In the genomic region with DNA sequence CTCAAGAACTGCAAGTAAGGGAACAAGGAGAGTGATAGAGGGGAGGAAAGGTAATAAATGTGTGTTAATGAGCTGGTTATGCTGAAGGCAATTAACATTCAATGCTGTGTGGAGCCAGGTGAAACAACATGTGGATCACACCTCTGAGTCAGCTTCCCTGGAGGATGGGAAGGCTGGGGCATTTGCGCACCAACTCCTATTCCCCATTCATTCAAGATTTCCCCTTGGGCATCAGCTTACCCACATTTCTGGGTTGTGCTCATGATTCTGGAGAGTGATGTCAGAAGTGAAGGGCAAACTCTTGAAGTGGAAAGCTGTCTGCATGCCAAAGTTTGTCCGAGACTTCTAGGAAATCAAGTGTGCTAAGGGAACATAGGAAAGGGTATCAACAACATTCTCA, we compare ENCODE assay signal across 21 cellular contexts.
A peak's percentile ranks its signal among the peaks of the same experiment; 100 is the strongest.
DNase-seq lines count a peak whose midpoint lies in the region; ATAC-seq, FAIRE-seq and TF ChIP-seq lines count a peak whose summit lies in the region.
"Had no signal": no experiment of that assay in that cellular context is flagged by ENCODE, and none has a peak within 500 bp of the region (broad histone marks: within the 10 kb centered on the region; RNA-seq: fewer than 3 reads in every experiment).

No MANE protein-coding gene starts in this region.

- H3K36me3 Mint-ChIP-seq in MCF 10A (ENCODE audit: insufficient read depth, unreplicated experiment) (no peaks in the 10 kb centered on the region), T-helper 17 cell (ENCODE audit: low read depth) (no peaks in the 10 kb centered on the region)
- H3K36me3 Mint-ChIP-seq in stimulated activated naive CD8-positive, alpha-beta T cell treated with anti-CD3 and anti-CD28 coated beads, Interleukin-15, Interleukin-2, amounts not matched to agents 100 ng/mL and 50 ng/mL, for 24 hours (ENCODE audit: low read depth) = peaks cover 21% of the 10 kb centered on the region
- H3K36me3 Mint-ChIP-seq: natural killer cell treated with Interleukin-12 subunit alpha and Interleukin-12 subunit beta and Interleukin-15 and Interleukin-18, amount 100 ng/mL, for 72 hours had no signal

- no TSS peak for BruUV-seq in MCF 10A (replicated peaks; lab: Mats Ljungman, UMichigan)

- H3K4me3 ChIP-seq in breast epithelium = no peak overlapping the region
- no peak overlapping the region for H3K4me3 ChIP-seq in bronchial epithelial cell (ENCODE audit: low read depth, low read length)
- no peak overlapping the region for H3K4me3 ChIP-seq in testis
- H3K4me3 ChIP-seq: dorsolateral prefrontal cortex, GM12878, HAP-1 had no signal

- H3K36me3 ChIP-seq in breast epithelium (no peaks in the 10 kb centered on the region), bronchial epithelial cell (ENCODE audit: control insufficient read depth, insufficient read depth, low read length) (no peaks in the 10 kb centered on the region), testis (ENCODE audit: low read depth, missing control alignments) (no peaks in the 10 kb centered on the region)
- H3K36me3 ChIP-seq: HAP-1 had no signal

- peaks cover 5% of the 10 kb centered on the region for H3K4me1 Mint-ChIP-seq in MCF 10A (ENCODE audit: insufficient read depth, unreplicated experiment)
- no peaks in the 10 kb centered on the region for H3K4me1 Mint-ChIP-seq in T-helper 17 cell
- H3K4me1 Mint-ChIP-seq in stimulated activated naive CD8-positive, alpha-beta T cell treated with anti-CD3 and anti-CD28 coated beads, Interleukin-15, Interleukin-2, amounts not matched to agents 100 ng/mL and 50 ng/mL, for 24 hours (ENCODE audit: low read depth) = peaks cover 62% of the 10 kb centered on the region

- FAIRE-seq in bronchial epithelial cell (lab: Jason Lieb, UNC) = no peak
- FAIRE-seq: D721Med, GM12878 had no signal

- H3K9me3 ChIP-seq in breast epithelium (peaks cover 0 to 15% of the 10 kb centered on the region in 2 donors), T-helper 17 cell (ENCODE audit: control insufficient read depth, low read length, poor library complexity, severe bottlenecking) (peaks cover 3% of the 10 kb centered on the region), testis (no peaks in the 10 kb centered on the region)
- H3K9me3 ChIP-seq: HAP-1 had no signal

- CTCF ChIA-PET in MCF 10A (lab: Yijun Ruan, JAX) = no interaction called here

- peak; percentile 43 for DNase-seq in MCF 10A (ENCODE audit: unreplicated experiment)
- DNase-seq in breast epithelium (ENCODE audit: low spot score in 2 of 2) = no peak
- no peak for DNase-seq in T-helper 17 cell
- DNase-seq in bronchial epithelial cell (ENCODE audit: low read depth) = peak; percentile 79
- DNase-seq in testis = no peak
- DNase-seq in stimulated activated naive CD4-positive, alpha-beta T cell treated with Interleukin-2 at 50 U/mL for 16 hours (lab: John Stamatoyannopoulos, UW) = no peak
- DNase-seq: CD4-positive, alpha-beta T cell; cerebellar nuclear complex; dorsolateral prefrontal cortex; IMR-90; islet precursor cell; NCI-H1048; NCI-H1694; PC-3; SHP77 treated with DMSO at 0.1 percent for 48 hours; substantia nigra had no signal

- no peaks in the 10 kb centered on the region for H3K9me3 Mint-ChIP-seq in MCF 10A (ENCODE audit: unreplicated experiment)
- H3K9me3 Mint-ChIP-seq in stimulated activated naive CD8-positive, alpha-beta T cell treated with anti-CD3 and anti-CD28 coated beads, Interleukin-15, Interleukin-2, amounts not matched to agents 100 ng/mL and 50 ng/mL, for 24 hours = peaks cover under 1% of the 10 kb centered on the region
- H3K9me3 Mint-ChIP-seq: natural killer cell treated with Interleukin-12 subunit alpha and Interleukin-12 subunit beta and Interleukin-15 and Interleukin-18, amount 100 ng/mL, for 72 hours had no signal

- H3K4me3 Mint-ChIP-seq in MCF 10A (ENCODE audit: unreplicated experiment) (no peak overlapping the region), T-helper 17 cell (no peak overlapping the region)
- peak overlapping the region; percentile 37 for H3K4me3 Mint-ChIP-seq in stimulated activated naive CD8-positive, alpha-beta T cell treated with anti-CD3 and anti-CD28 coated beads, Interleukin-15, Interleukin-2, amounts not matched to agents 100 ng/mL and 50 ng/mL, for 24 hours
- H3K4me3 Mint-ChIP-seq: CD4-positive, alpha-beta T cell; natural killer cell treated with Interleukin-12 subunit alpha and Interleukin-12 subunit beta and Interleukin-15 and Interleukin-18, amount 100 ng/mL, for 72 hours had no signal

- H3K4me1 ChIP-seq in breast epithelium (no peaks in the 10 kb centered on the region), testis (no peaks in the 10 kb centered on the region)
- H3K4me1 ChIP-seq: HAP-1 had no signal

- intact Hi-C loops in MCF 10A (cut with micrococcal nuclease) (loop anchor here (5.0 kb wide), 1 partner anchor 1005 kb away; no protein-coding TSS in a partner anchor), breast epithelium (cut with DNase I; ENCODE audit: low total_unique reads) (no loop called here), testis (cut with DNase I; ENCODE audit: low total_unique reads) (no loop called here)

- WGBS in testis, 2 donors = 61 to 86% methylated on average over 2 of the region's 2 CpGs

- TF ChIP-seq POLR2A in breast epithelium (IDR thresholded peaks at IDR 0.05) (no peak), testis (IDR thresholded peaks at IDR 0.05) (no peak)

- TF ChIP-seq CTCF in MCF 10A (IDR thresholded peaks at IDR 0.05; ENCODE audit: unreplicated experiment) (no peak), breast epithelium (IDR thresholded peaks at IDR 0.05) (no peak), bronchial epithelial cell (IDR thresholded peaks at IDR 0.05; ENCODE audit: insufficient read depth, low read length, severe bottlenecking) (no peak), testis (IDR thresholded peaks at IDR 0.05) (no peak)

- H3K27ac Mint-ChIP-seq in MCF 10A (ENCODE audit: low read depth, unreplicated experiment) = no peak overlapping the region
- H3K27ac Mint-ChIP-seq in T-helper 17 cell = peak overlapping the region; percentile 47
- peak overlapping the region; percentile 91 for H3K27ac Mint-ChIP-seq in stimulated activated naive CD8-positive, alpha-beta T cell treated with anti-CD3 and anti-CD28 coated beads, Interleukin-15, Interleukin-2, amounts not matched to agents 100 ng/mL and 50 ng/mL, for 24 hours
- H3K27ac Mint-ChIP-seq: CD4-positive, alpha-beta T cell; natural killer cell treated with Interleukin-12 subunit alpha and Interleukin-12 subunit beta and Interleukin-15 and Interleukin-18, amount 100 ng/mL, for 72 hours had no signal

- H3K27me3 ChIP-seq in breast epithelium (peaks cover 0 to 55% of the 10 kb centered on the region in 2 donors), bronchial epithelial cell (ENCODE audit: control insufficient read depth, insufficient read depth, low read length) (no peaks in the 10 kb centered on the region), testis (no peaks in the 10 kb centered on the region)

- H3K27ac ChIP-seq in breast epithelium = no peak overlapping the region
- no peak overlapping the region for H3K27ac ChIP-seq in testis
- H3K27ac ChIP-seq: dorsolateral prefrontal cortex had no signal

- POLR2A ChIA-PET in MCF 10A (lab: Yijun Ruan, JAX) = no interaction called here

- no peak for ATAC-seq in T-helper 17 cell
- ATAC-seq: GM12878; natural killer cell treated with Interleukin-12 subunit alpha and Interleukin-12 subunit beta and Interleukin-15 and Interleukin-18, amount 100 ng/mL, for 72 hours; PC-3 had no signal

- peaks cover 11% of the 10 kb centered on the region for H3K27me3 Mint-ChIP-seq in MCF 10A (ENCODE audit: insufficient read depth, unreplicated experiment)
- no peaks in the 10 kb centered on the region for H3K27me3 Mint-ChIP-seq in T-helper 17 cell
- H3K27me3 Mint-ChIP-seq in stimulated activated naive CD8-positive, alpha-beta T cell treated with anti-CD3 and anti-CD28 coated beads, Interleukin-15, Interleukin-2, amounts not matched to agents 100 ng/mL and 50 ng/mL, for 24 hours = no peaks in the 10 kb centered on the region
- H3K27me3 Mint-ChIP-seq: CD4-positive, alpha-beta T cell had no signal

Comparison
In these comparisons a context has a peak if more than half of its experiments do, and no peak if none do; other contexts are left out.
1. DNase-seq: peak in MCF 10A (single experiment) and bronchial epithelial cell (single experiment); none in breast epithelium (0 of 2), T-helper 17 cell (0 of 3), testis (single experiment) and stimulated activated naive CD4-positive, alpha-beta T cell treated with Interleukin-2 at 50 U/mL for 16 hours (single experiment).